Comparison of ENCODE assay signal across 22 cellular contexts in the genomic region with DNA sequence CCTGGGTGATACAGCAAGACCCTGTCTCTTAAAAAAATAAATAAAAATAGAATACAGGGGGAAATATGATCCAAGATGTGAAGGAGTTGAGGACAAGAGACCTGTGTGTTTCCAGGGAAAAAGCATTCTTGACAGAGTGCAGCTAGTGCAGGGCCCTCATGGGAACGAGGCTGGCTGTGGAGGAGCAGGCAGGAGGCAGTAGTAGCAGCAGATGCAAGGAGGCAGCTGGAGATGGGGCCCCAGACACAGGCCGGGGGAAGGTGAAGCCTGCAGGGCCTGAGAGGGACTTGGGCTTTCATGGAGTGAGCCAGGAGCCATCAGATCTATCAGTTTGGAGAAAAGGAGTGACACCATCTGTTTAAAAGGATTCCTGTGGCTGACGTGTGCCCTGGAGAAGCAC.
DNase-seq lines count a peak whose midpoint lies in the region; ATAC-seq and TF ChIP-seq lines count a peak whose summit lies in the region.
"Had no signal": no experiment of that assay in that cellular context is flagged by ENCODE, and none has a peak within 500 bp of the region (broad histone marks: within the 10 kb centered on the region; RNA-seq: fewer than 3 reads in every experiment).

No MANE protein-coding gene starts in this region.

- H4K5ac ChIP-seq in H9 (ENCODE audit: insufficient read length, low read depth, low read length) (no peak overlapping the region), mesendoderm (ENCODE audit: low read length) (no peak overlapping the region)

- peak overlapping the region; percentile 98 for H3K27ac ChIP-seq in DND-41 (ENCODE audit: low read length)
- H3K27ac ChIP-seq in H9 (ENCODE audit: insufficient read length, low read depth, low read length) = no peak overlapping the region
- H3K27ac ChIP-seq in mesendoderm (ENCODE audit: low read depth, low read length) = no peak overlapping the region
- H3K27ac ChIP-seq: gastrocnemius medialis, GM23248, right lobe of liver had no signal

- H2AK5ac ChIP-seq in H9 (ENCODE audit: insufficient read length, low read length) (no peak overlapping the region), mesendoderm (ENCODE audit: low read length) (no peak overlapping the region)

- H3K9me3 ChIP-seq in DND-41 (ENCODE audit: insufficient read depth, low read length, severe bottlenecking) = no peaks in the 10 kb centered on the region
- H3K9me3 ChIP-seq in H9 (ENCODE audit: control insufficient read depth, low read depth, low read length) = no peaks in the 10 kb centered on the region
- H3K9me3 ChIP-seq: gastrocnemius medialis, right lobe of liver had no signal

- no peak overlapping the region for H3T11ph ChIP-seq in H9 (ENCODE audit: low read length)

- DNase-seq in DND-41 (peak; percentile 57), H9 (peak; percentile 31), mesendoderm (peak; percentile 23), A172 (ENCODE audit: low spot score) (no peak)
- no peak for DNase-seq in activated T-helper 1 cell treated with anti-CD3 and anti-CD28 coated beads, Interleukin-12 subunit alpha, Interleukin-12 subunit beta, Interleukin-2, Interleukin-4 antibody, amounts not matched to agents 30 ng/mL and 10 ng/mL and 1 ng/mL, durations not matched to agents 14 hours and 24 hours and 36 hours (ENCODE audit: low spot score)
- no peak for DNase-seq in stimulated activated CD4-positive, alpha-beta T cell treated with anti-CD3 and anti-CD28 coated beads, Interleukin-1b, Interleukin-23, amount 100 ng/mL, for 48 hours
- DNase-seq: activated CD4-positive, CD25-positive, alpha-beta regulatory T cell treated with anti-CD3 and anti-CD28 coated beads, Interleukin-2, amount 50 U/mL, for 72 hours; activated CD8-positive, alpha-beta T cell treated with anti-CD3 and anti-CD28 coated beads, Interleukin-2, amount 10 ng/mL, durations not matched to agents 7 days and 5 days; activated naive CD4-positive, alpha-beta T cell treated with anti-CD3 and anti-CD28 coated beads for 36 hours; activated T-cell treated with anti-CD3 and anti-CD28 coated beads for 4 hours; amniotic stem cell; CD4-positive, alpha-beta T cell; gastrocnemius medialis; GDM1; GM23248; hypothalamus; NCI-H748 treated with DMSO at 0.1 percent for 48 hours; OCI-M1; right lobe of liver; trophoblast cell had no signal

- no peaks in the 10 kb centered on the region for H3K36me3 Mint-ChIP-seq in H9 (ENCODE audit: insufficient read depth in 1 of 3, low read depth in 3 of 3)
- H3K36me3 Mint-ChIP-seq in activated T-helper 1 cell treated with anti-CD3 and anti-CD28 coated beads, Interleukin-12 subunit alpha, Interleukin-12 subunit beta, Interleukin-2, Interleukin-4 antibody, amounts not matched to agents 30 ng/mL and 10 ng/mL and 1 ng/mL, durations not matched to agents 14 hours and 24 hours and 36 hours (ENCODE audit: low read depth) = peaks cover 5% of the 10 kb centered on the region

- H3K27me3 Mint-ChIP-seq in H9 (ENCODE audit: low read depth) = no peaks in the 10 kb centered on the region
- no peaks in the 10 kb centered on the region for H3K27me3 Mint-ChIP-seq in activated T-helper 1 cell treated with anti-CD3 and anti-CD28 coated beads, Interleukin-12 subunit alpha, Interleukin-12 subunit beta, Interleukin-2, Interleukin-4 antibody, amounts not matched to agents 30 ng/mL and 10 ng/mL and 1 ng/mL, durations not matched to agents 14 hours and 24 hours and 36 hours (ENCODE audit: insufficient read depth)
- H3K27me3 Mint-ChIP-seq: CD4-positive, alpha-beta T cell had no signal

- peak overlapping the region in 1 of 3 experiments; percentile 74; a peak in 2 of 7 replicates for H3K27ac Mint-ChIP-seq in H9
- H3K27ac Mint-ChIP-seq in activated T-helper 1 cell treated with anti-CD3 and anti-CD28 coated beads, Interleukin-12 subunit alpha, Interleukin-12 subunit beta, Interleukin-2, Interleukin-4 antibody, amounts not matched to agents 30 ng/mL and 10 ng/mL and 1 ng/mL, durations not matched to agents 14 hours and 24 hours and 36 hours = peak overlapping the region; percentile 29
- H3K27ac Mint-ChIP-seq: activated CD8-positive, alpha-beta T cell treated with anti-CD3 and anti-CD28 coated beads, Interleukin-2, amount 10 ng/mL, durations not matched to agents 7 days and 5 days; activated naive CD4-positive, alpha-beta T cell treated with anti-CD3 and anti-CD28 coated beads for 36 hours; CD4-positive, alpha-beta T cell had no signal

- H4K91ac ChIP-seq in H9 (ENCODE audit: insufficient read length, low read depth, low read length) = no peak overlapping the region

- H3K79me1 ChIP-seq in H9 (ENCODE audit: insufficient read depth, low read depth, low read length, poor library complexity, severe bottlenecking) = no peaks in the 10 kb centered on the region
- H3K79me1 ChIP-seq in mesendoderm (ENCODE audit: low read length) = no peaks in the 10 kb centered on the region

- H4K20me1 ChIP-seq in DND-41 (ENCODE audit: insufficient read depth, low read length) (no peaks in the 10 kb centered on the region), H9 (ENCODE audit: control insufficient read depth, insufficient read depth, insufficient read length) (no peaks in the 10 kb centered on the region)

- H3K23ac ChIP-seq in H9 (ENCODE audit: insufficient read length, low read depth, low read length) (no peak overlapping the region), mesendoderm (ENCODE audit: low read length) (no peak overlapping the region)

- H3K23me2 ChIP-seq in H9 (ENCODE audit: insufficient read length, low read depth, low read length, poor library complexity, severe bottlenecking) = no peaks in the 10 kb centered on the region

- no peak overlapping the region for H3K4me3 Mint-ChIP-seq in H9
- no peak overlapping the region for H3K4me3 Mint-ChIP-seq in activated T-helper 1 cell treated with anti-CD3 and anti-CD28 coated beads, Interleukin-12 subunit alpha, Interleukin-12 subunit beta, Interleukin-2, Interleukin-4 antibody, amounts not matched to agents 30 ng/mL and 10 ng/mL and 1 ng/mL, durations not matched to agents 14 hours and 24 hours and 36 hours
- H3K4me3 Mint-ChIP-seq: activated CD8-positive, alpha-beta T cell treated with anti-CD3 and anti-CD28 coated beads, Interleukin-2, amount 10 ng/mL, durations not matched to agents 7 days and 5 days; activated naive CD4-positive, alpha-beta T cell treated with anti-CD3 and anti-CD28 coated beads for 36 hours; CD4-positive, alpha-beta T cell had no signal

- H2AFZ ChIP-seq in DND-41 (ENCODE audit: low read depth, low read length) = peak overlapping the region; percentile 3; the same call in 1 of the 2 replicates
- no peak overlapping the region for H2AFZ ChIP-seq in H9 (ENCODE audit: low read length)
- H2AFZ ChIP-seq: GM23248 had no signal

- peaks cover 0 to 14% of the 10 kb centered on the region in 2 experiments; a peak in 3 of 4 replicates for H3K4me1 Mint-ChIP-seq in H9
- H3K4me1 Mint-ChIP-seq in activated T-helper 1 cell treated with anti-CD3 and anti-CD28 coated beads, Interleukin-12 subunit alpha, Interleukin-12 subunit beta, Interleukin-2, Interleukin-4 antibody, amounts not matched to agents 30 ng/mL and 10 ng/mL and 1 ng/mL, durations not matched to agents 14 hours and 24 hours and 36 hours (ENCODE audit: low read depth) = peaks cover 68% of the 10 kb centered on the region

- H3K4me3 ChIP-seq in DND-41 (ENCODE audit: low read depth in 1 of 2, low read length in 2 of 2) (no peak overlapping the region), mesendoderm (ENCODE audit: low read length) (no peak overlapping the region)
- H3K4me3 ChIP-seq: gastrocnemius medialis, GM23248, K562, right lobe of liver had no signal

- H2BK20ac ChIP-seq in H9 (ENCODE audit: low read depth, low read length, poor library complexity, severe bottlenecking) = no peak overlapping the region

- H4K8ac ChIP-seq in H9 (replicated peaks; ENCODE audit: insufficient read length, low read depth, low read length) = no peak overlapping the region
- no peak overlapping the region for H4K8ac ChIP-seq in mesendoderm (ENCODE audit: low read depth, low read length)

- peak overlapping the region; percentile 41 for H3K9ac ChIP-seq in DND-41 (ENCODE audit: low read depth, low read length)
- H3K9ac ChIP-seq in H9 (ENCODE audit: extremely low read depth, insufficient read length, low read length) = no peak overlapping the region
- H3K9ac ChIP-seq in mesendoderm (ENCODE audit: low read length) = no peak overlapping the region
- H3K9ac ChIP-seq: GM23248 had no signal

- H3K27me3 ChIP-seq in DND-41 (ENCODE audit: insufficient read depth, low read length, poor library complexity) (no peaks in the 10 kb centered on the region), H9 (ENCODE audit: insufficient read depth, low read length) (no peaks in the 10 kb centered on the region), mesendoderm (ENCODE audit: insufficient read depth, low read length, poor library complexity) (no peaks in the 10 kb centered on the region)
- H3K27me3 ChIP-seq: gastrocnemius medialis, right lobe of liver had no signal

- no peak overlapping the region for H3K56ac ChIP-seq in H9 (ENCODE audit: insufficient read length, low read depth, low read length)
- H3K56ac ChIP-seq in mesendoderm (ENCODE audit: low read length) = peak overlapping the region; percentile 35

- H3K18ac ChIP-seq in H9 (ENCODE audit: insufficient read length, low read depth, low read length) (no peak overlapping the region), mesendoderm (ENCODE audit: low read length) (no peak overlapping the region)

- H2BK5ac ChIP-seq in H9 (ENCODE audit: insufficient read length, low read length) (no peak overlapping the region), mesendoderm (ENCODE audit: low read length) (no peak overlapping the region)

- H3K9me3 Mint-ChIP-seq in H9 = peaks cover 0 to 2% of the 10 kb centered on the region in 2 experiments; a peak in 2 of 5 replicates
- no peaks in the 10 kb centered on the region for H3K9me3 Mint-ChIP-seq in activated T-helper 1 cell treated with anti-CD3 and anti-CD28 coated beads, Interleukin-12 subunit alpha, Interleukin-12 subunit beta, Interleukin-2, Interleukin-4 antibody, amounts not matched to agents 30 ng/mL and 10 ng/mL and 1 ng/mL, durations not matched to agents 14 hours and 24 hours and 36 hours
- H3K9me3 Mint-ChIP-seq: activated naive CD4-positive, alpha-beta T cell treated with anti-CD3 and anti-CD28 coated beads for 36 hours; CD4-positive, alpha-beta T cell had no signal

- intact Hi-C loops in activated T-helper 1 cell treated with anti-CD3 and anti-CD28 coated beads, Interleukin-12 subunit alpha, Interleukin-12 subunit beta, Interleukin-2, Interleukin-4 antibody, amounts not matched to agents 30 ng/mL and 10 ng/mL and 1 ng/mL, durations not matched to agents 14 hours and 24 hours and 36 hours (cut with micrococcal nuclease) = loop anchor here (5.0 kb wide), 2 partner anchors 116 to 604 kb away; no protein-coding TSS in a partner anchor

- TF ChIP-seq CTCF in DND-41 (IDR thresholded peaks at IDR 0.05; ENCODE audit: borderline replicate concordance, extremely low read depth, low read length, poor library complexity, severe bottlenecking) (peak; percentile 50), H9 (conservative IDR thresholded peaks at IDR 0.05) (no peak)

- no peaks in the 10 kb centered on the region for H3K36me3 ChIP-seq in DND-41 (ENCODE audit: insufficient read depth, low read length)
- no peaks in the 10 kb centered on the region for H3K36me3 ChIP-seq in mesendoderm (ENCODE audit: control insufficient read depth, insufficient read depth, low read length)
- H3K36me3 ChIP-seq: gastrocnemius medialis, right lobe of liver had no signal

- H3K4me1 ChIP-seq in DND-41 (ENCODE audit: insufficient read depth, low read length) = peaks cover 80% of the 10 kb centered on the region
- no peaks in the 10 kb centered on the region for H3K4me1 ChIP-seq in H9 (ENCODE audit: insufficient read depth, low read length)
- H3K4me1 ChIP-seq in mesendoderm (ENCODE audit: control insufficient read depth, low read depth, low read length) = no peaks in the 10 kb centered on the region
- H3K4me1 ChIP-seq: gastrocnemius medialis, right lobe of liver had no signal

- peaks cover 19% of the 10 kb centered on the region for H3K79me2 ChIP-seq in DND-41 (ENCODE audit: insufficient read depth, low read length)
- no peaks in the 10 kb centered on the region for H3K79me2 ChIP-seq in H9 (ENCODE audit: insufficient read depth, low read length)
- no peaks in the 10 kb centered on the region for H3K79me2 ChIP-seq in mesendoderm (ENCODE audit: control insufficient read depth, insufficient read depth, low read length)

- H3K4ac ChIP-seq in H9 (ENCODE audit: low read depth, low read length) (no peak overlapping the region), mesendoderm (ENCODE audit: low read depth, low read length) (no peak overlapping the region)

- no peak overlapping the region for H3K14ac ChIP-seq in H9 (ENCODE audit: insufficient read depth, low read length)

- H3K4me2 ChIP-seq in DND-41 (ENCODE audit: insufficient read depth, low read length) = no peak overlapping the region
- H3K4me2 ChIP-seq in H9 (ENCODE audit: insufficient read depth, insufficient read length, low read length) = no peak overlapping the region
- H3K4me2 ChIP-seq in mesendoderm (ENCODE audit: low read length) = no peak overlapping the region

- peak; percentile 61 for ATAC-seq in DND-41 (ENCODE audit: insufficient read depth, low read depth)
- no peak for ATAC-seq in HG02759 (IDR thresholded peaks at IDR 0.05; ENCODE audit: unreplicated experiment)
- ATAC-seq: activated CD8-positive, alpha-beta T cell treated with anti-CD3 and anti-CD28 coated beads, Interleukin-2, amount 10 ng/mL, durations not matched to agents 7 days and 5 days; gastrocnemius medialis; K562; right lobe of liver had no signal

- H2BK15ac ChIP-seq in H9 (ENCODE audit: low read depth, low read length) (no peak overlapping the region), mesendoderm (replicated peaks; ENCODE audit: low read depth) (no peak overlapping the region)

- no CpG with 5 or more reads among the region's 3 CpGs for WGBS in H9 (ENCODE audit: extremely low coverage, insufficient read length, low lambda C conversion rate)
- no CpG with 5 or more reads among the region's 3 CpGs for WGBS in mesendoderm (ENCODE audit: extremely low coverage, insufficient coverage, low lambda C conversion rate)

- no peak overlapping the region for H2BK120ac ChIP-seq in H9 (ENCODE audit: low read depth, low read length, poor library complexity, severe bottlenecking)
- no peak overlapping the region for H2BK120ac ChIP-seq in mesendoderm (ENCODE audit: low read depth, low read length)

- no peak overlapping the region for H2BK12ac ChIP-seq in H9 (ENCODE audit: insufficient read length, low read depth, low read length)

Comparison
In these comparisons a context has a peak if more than half of its experiments do, and no peak if none do; other contexts are left out.
1. DNase-seq: peak in DND-41 (single experiment), H9 (single experiment) and mesendoderm (single experiment); none in activated T-helper 1 cell treated with anti-CD3 and anti-CD28 coated beads, Interleukin-12 subunit alpha, Interleukin-12 subunit beta, Interleukin-2, Interleukin-4 antibody, amounts not matched to agents 30 ng/mL and 10 ng/mL and 1 ng/mL, durations not matched to agents 14 hours and 24 hours and 36 hours (single experiment), A172 (single experiment) and stimulated activated CD4-positive, alpha-beta T cell treated with anti-CD3 and anti-CD28 coated beads, Interleukin-1b, Interleukin-23, amount 100 ng/mL, for 48 hours (single experiment).